In genomic region chr6:63492476-63492875, GRCh38 we compare ENCODE assay signal across 19 cellular contexts.
DNase-seq lines count a peak whose midpoint lies in the region; ATAC-seq and TF ChIP-seq lines count a peak whose summit lies in the region.
"Had no signal": no experiment of that assay in that cellular context is flagged by ENCODE, and none has a peak within 500 bp of the region (broad histone marks: within the 10 kb centered on the region; RNA-seq: fewer than 3 reads in every experiment).

No MANE protein-coding gene starts in this region.

- H3K4me3 ChIP-seq in transverse colon = no peak overlapping the region
- H3K4me3 ChIP-seq in H7 (ENCODE audit: insufficient read depth, low read depth, low read length) = no peak overlapping the region
- H3K4me3 ChIP-seq: BLaER1, GM12878, SJCRH30 had no signal

- ATAC-seq in Right ventricle myocardium superior (ENCODE audit: poor library complexity) = peak; percentile 51
- ATAC-seq in left cardiac atrium = no peak
- peak; percentile 36 for ATAC-seq in left lobe of liver
- ATAC-seq: GM12878 had no signal

- in situ Hi-C loops in transverse colon (cut with MboI; ENCODE audit: low pct_ligation_motif_present in 1 of 4, low pct_unique_long_range_greater_than_20kb in 1 of 4, low sequenced_read_pairs in 3 of 4) = no loop called here

- H3K4me1 ChIP-seq in transverse colon = peaks cover 3 to 33% (median 11%) of the 10 kb centered on the region in 4 donors
- H3K4me1 ChIP-seq: BLaER1, SJCRH30 had no signal

- DNase-seq in Right ventricle myocardium superior = no peak
- DNase-seq in left cardiac atrium = no peak
- DNase-seq in left lobe of liver (ENCODE audit: low spot score) = no peak
- peak; percentile 32 for DNase-seq in transverse colon
- no peak for DNase-seq in GM19238 (ENCODE audit: insufficient read length, low spot score)
- no peak for DNase-seq in cortex of kidney (lab: John Stamatoyannopoulos, UW)
- no peak for DNase-seq in H7
- DNase-seq: CD4-positive, alpha-beta memory T cell; DMS153; GDM1; KBM-7; NCI-H1105 treated with DMSO at 0.1 percent for 48 hours; NCI-H187; NCI-H226; NCI-H524 treated with DMSO at 0.1 percent for 48 hours; SJCRH30 had no signal

- peak overlapping the region; percentile 38 for H3K27ac ChIP-seq in VCaP
- peak overlapping the region; percentile 20 to 57 (median 43) for H3K27ac ChIP-seq in transverse colon
- H3K27ac ChIP-seq: BLaER1, SJCRH30 had no signal

- TF ChIP-seq CTCF in VCaP (conservative IDR thresholded peaks at IDR 0.05) = no peak
- no peak for TF ChIP-seq CTCF in transverse colon (IDR thresholded peaks at IDR 0.05)

- intact Hi-C loops in Right ventricle myocardium superior (cut with DNase I) (no loop called here), left cardiac atrium (cut with DNase I) (no loop called here), transverse colon (cut with DNase I; ENCODE audit: low total_unique reads) (no loop called here)

- no peaks in the 10 kb centered on the region for H3K36me3 ChIP-seq in transverse colon
- no peaks in the 10 kb centered on the region for H3K36me3 ChIP-seq in H7 (replicated peaks; ENCODE audit: control insufficient read depth, insufficient read depth, low read length)
- H3K36me3 ChIP-seq: BLaER1, SJCRH30 had no signal

- H3K9me3 ChIP-seq in transverse colon = no peaks in the 10 kb centered on the region
- H3K9me3 ChIP-seq: BLaER1, SJCRH30 had no signal

- WGBS in transverse colon (ENCODE audit: low coverage in 1 of 2), 2 donors = 12% methylated on average over 2 of the region's 2 CpGs; no CpG with 5 or more reads in 1 of the 2 donors

- no peaks in the 10 kb centered on the region for H3K27me3 ChIP-seq in transverse colon
- H3K27me3 ChIP-seq in H7 (ENCODE audit: control insufficient read depth, insufficient read depth, low read length) = no peaks in the 10 kb centered on the region; the same call in 1 of the 2 replicates
- H3K27me3 ChIP-seq: BLaER1, SJCRH30 had no signal

- TF ChIP-seq POLR2A in transverse colon (IDR thresholded peaks at IDR 0.05) = no peak

- TF ChIP-seq EP300 in transverse colon (IDR thresholded peaks at IDR 0.05; ENCODE audit: low read depth) = no peak

Comparison
In these comparisons a context has a peak if more than half of its experiments do, and no peak if none do; other contexts are left out.
1. ATAC-seq: peak in Right ventricle myocardium superior (single experiment) and left lobe of liver (single experiment); none in left cardiac atrium (0 of 2).